8 cellular contexts compared by ENCODE assay signal in genomic region chr1:6245086-6245868, GRCh38. TPM values are rescaled to one million over a fixed set of nuclear protein-coding genes. Genes with fewer than 3 reads are reported as not detected.
DNase-seq lines count a peak whose midpoint lies in the region; ATAC-seq and TF ChIP-seq lines count a peak whose summit lies in the region.

No MANE protein-coding gene starts in this region.

- peaks cover 56% of the 10 kb centered on the region for H3K27me3 ChIP-seq in GM23338 (ENCODE audit: insufficient read depth)

- peak overlapping the region; percentile 83 for H3K4me3 ChIP-seq in GM23338

- TF ChIP-seq CTCF in Calu3 (IDR thresholded peaks at IDR 0.05; ENCODE audit: unreplicated experiment) (peak; percentile 81), GM23338 (conservative IDR thresholded peaks at IDR 0.05; ENCODE audit: low read depth in 2 of 2) (peak; percentile 61 to 79), VCaP (conservative IDR thresholded peaks at IDR 0.05) (peak; percentile 91), MCF 10A (IDR thresholded peaks at IDR 0.05; ENCODE audit: unreplicated experiment) (peak; percentile 91)

- intact Hi-C loops in Calu3 (cut with micrococcal nuclease; ENCODE audit: unreplicated experiment): loop anchor here (2.0 to 10.0 kb wide), 4 partner anchors 136 to 192 kb away; no protein-coding TSS in a partner anchor
- intact Hi-C loops in MCF 10A (cut with micrococcal nuclease): loop anchor here (1.0 kb wide), 2 partner anchors 137 to 192 kb away; no protein-coding TSS in a partner anchor

- peaks cover 6% of the 10 kb centered on the region; the same call in 1 of the 2 replicates for H4K20me1 ChIP-seq in GM23338 (replicated peaks; ENCODE audit: insufficient read depth)

- H3K27ac ChIP-seq in GM23338 (ENCODE audit: low read depth) (no peak overlapping the region), VCaP (peak overlapping the region; percentile 71)

- H3K9me3 Mint-ChIP-seq in Calu3 (ENCODE audit: low read depth, unreplicated experiment) (no peaks in the 10 kb centered on the region), GM23338 (no peaks in the 10 kb centered on the region), MCF 10A (ENCODE audit: unreplicated experiment) (no peaks in the 10 kb centered on the region)

- H2AFZ ChIP-seq in GM23338: no peak overlapping the region

- H3K9me2 ChIP-seq in GM23338 (ENCODE audit: insufficient read depth): no peaks in the 10 kb centered on the region

- peaks cover 20% of the 10 kb centered on the region for H3F3A ChIP-seq in GM23338 (replicated peaks; ENCODE audit: low read depth)

- peaks cover 33% of the 10 kb centered on the region for H3K4me1 ChIP-seq in GM23338 (ENCODE audit: insufficient read depth)

- no peak overlapping the region for H3K27ac Mint-ChIP-seq in Calu3 (ENCODE audit: unreplicated experiment)
- no peak overlapping the region for H3K27ac Mint-ChIP-seq in GM23338
- no peak overlapping the region for H3K27ac Mint-ChIP-seq in MCF 10A (ENCODE audit: low read depth, unreplicated experiment)

- H3K4me3 Mint-ChIP-seq in Calu3 (ENCODE audit: low read depth, unreplicated experiment) (no peak overlapping the region), GM23338 (peak overlapping the region; percentile 82), MCF 10A (ENCODE audit: unreplicated experiment) (peak overlapping the region; percentile 10)

- DNase-seq in Calu3 (peak; percentile 85), GM23338 (ENCODE audit: low spot score) (peak; percentile 94), NCI-H146 treated with DMSO at 0.1 percent for 48 hours (lab: John Stamatoyannopoulos, UW; ENCODE audit: unreplicated experiment) (peak; percentile 18), MCF 10A (ENCODE audit: unreplicated experiment) (peak; percentile 75), inferior parietal cortex (ENCODE audit: extremely low spot score) (peak; percentile 56), NCI-H2107 (lab: John Stamatoyannopoulos, UW) (no peak)
- peak; percentile 42 to 64 for DNase-seq in stimulated activated CD4-positive, alpha-beta T cell treated with anti-CD3 and anti-CD28 coated beads, Interleukin-1b, Interleukin-23, amount 100 ng/mL, for 1 hour (ENCODE audit: low read depth in 2 of 2)

- CTCF ChIA-PET in Calu3 (lab: Charles Lee): interaction anchor here (0.6 to 1.8 kb wide), 13 partner anchors 10 to 621 kb away, joined by 3 to 19 read pairs (median 4); partner anchors contain the start of genes ICMT and RNF207
- CTCF ChIA-PET in MCF 10A (lab: Yijun Ruan, JAX): interaction anchor here (0.6 to 6.6 kb wide), 33 partner anchors 10 to 423 kb away, joined by 3 to 88 read pairs (median 5); partner anchors contain the start of gene ICMT

- H3K36me3 ChIP-seq in GM23338 (ENCODE audit: insufficient read depth): no peaks in the 10 kb centered on the region

- H3K36me3 Mint-ChIP-seq in Calu3 (ENCODE audit: insufficient read depth, unreplicated experiment) (peaks cover 8% of the 10 kb centered on the region), GM23338 (ENCODE audit: low read depth) (no peaks in the 10 kb centered on the region), MCF 10A (ENCODE audit: insufficient read depth, unreplicated experiment) (no peaks in the 10 kb centered on the region)

- POLR2A ChIA-PET in MCF 10A (lab: Yijun Ruan, JAX): interaction anchor here (0.5 to 1.5 kb wide), 3 partner anchors 10 to 115 kb away, joined by 3 to 9 read pairs (median 4); partner anchors contain the start of gene ICMT

- BruUV-seq in Calu3 (replicated peaks; lab: Mats Ljungman, UMichigan): no TSS peak
- no TSS peak for BruUV-seq in MCF 10A (replicated peaks; lab: Mats Ljungman, UMichigan)

- H3K79me2 ChIP-seq in GM23338 (replicated peaks; ENCODE audit: insufficient read depth): no peaks in the 10 kb centered on the region

- H3K4me2 ChIP-seq in GM23338: peak overlapping the region; percentile 98

- ATAC-seq in GM23338: peak; percentile 11

- H3K4me1 Mint-ChIP-seq in Calu3 (ENCODE audit: low read depth, unreplicated experiment) (no peaks in the 10 kb centered on the region), GM23338 (peaks cover 32% of the 10 kb centered on the region), MCF 10A (ENCODE audit: insufficient read depth, unreplicated experiment) (peaks cover 5% of the 10 kb centered on the region)

- H3K27me3 Mint-ChIP-seq in Calu3 (ENCODE audit: unreplicated experiment) (peaks cover 61% of the 10 kb centered on the region), GM23338 (ENCODE audit: insufficient read depth, low read depth, poor library complexity) (peaks cover 43% of the 10 kb centered on the region), MCF 10A (ENCODE audit: insufficient read depth, unreplicated experiment) (peaks cover 30% of the 10 kb centered on the region)

TF ChIP-seq in GM23338, 12 proteins besides CTCF, POLR2A, EP300 and RAD21 (continues in another document):
- no peak for TF ChIP-seq ZNF462 (CRISPR knock-in tag; IDR thresholded peaks at IDR 0.05)

RNA-seq across cellular contexts. Expression of gene HES3, which starts 1.3 kb away (rescaled TPM):
- total RNA-seq in Calu3 (2022): not detected in 2 replicates
- total RNA-seq in GM23338 (2014; rRNA removed; shearing (Covaris generic)): 49.7 and 50.4 TPM in 2 replicates
- polyA plus RNA-seq in GM23338 (2016; fragmentation: Nextera tagmentation; extraction: Ambion mirVana): 7.1 and 7.7 TPM in 2 replicates
- not detected in 2 replicates for total RNA-seq in MCF 10A (2022)

RNA-seq across cellular contexts. Expression of gene ICMT, which starts 9.5 kb away (rescaled TPM):
- 54.5 and 56.2 TPM in 2 replicates for total RNA-seq in Calu3 (2022)
- 131 and 145 TPM in 2 replicates for total RNA-seq in GM23338 (2014; rRNA removed; shearing (Covaris generic))
- polyA plus RNA-seq in GM23338 (2016; fragmentation: Nextera tagmentation; extraction: Ambion mirVana): 25.6 and 27.8 TPM in 2 replicates
- 26.5 and 28.3 TPM in 2 replicates for total RNA-seq in MCF 10A (2022)

RNA-seq across cellular contexts. Expression of gene GPR153, which starts 15.6 kb away (rescaled TPM):
- 3.7 and 4.7 TPM in 2 replicates for total RNA-seq in Calu3 (2022)
- total RNA-seq in GM23338 (2014; rRNA removed; shearing (Covaris generic)): 8.8 and 9.0 TPM in 2 replicates
- polyA plus RNA-seq in GM23338 (2016; fragmentation: Nextera tagmentation; extraction: Ambion mirVana): 1.3 and 1.9 TPM in 2 replicates
- 4.6 and 5.0 TPM in 2 replicates for total RNA-seq in MCF 10A (2022)

RNA-seq across cellular contexts. Expression of gene RNF207, which starts 39.4 kb away (rescaled TPM):
- 146 and 160 TPM in 2 replicates for total RNA-seq in Calu3 (2022)
- total RNA-seq in GM23338 (2014; rRNA removed; shearing (Covaris generic)): 1.5 and 2.9 TPM in 2 replicates
- 1.3 and 1.7 TPM in 2 replicates for polyA plus RNA-seq in GM23338 (2016; fragmentation: Nextera tagmentation; extraction: Ambion mirVana)
- 6.2 and 12.4 TPM in 2 replicates for total RNA-seq in MCF 10A (2022)

RNA-seq across cellular contexts. Expression of gene RPL22, which starts 45.9 kb away (rescaled TPM):
- total RNA-seq in Calu3 (2022) (256 and 259 TPM in 2 replicates), MCF 10A (2022) (477 and 513 TPM in 2 replicates)
- 145 and 149 TPM in 2 replicates for total RNA-seq in GM23338 (2014; rRNA removed; shearing (Covaris generic))
- 818 and 851 TPM in 2 replicates for polyA plus RNA-seq in GM23338 (2016; fragmentation: Nextera tagmentation; extraction: Ambion mirVana)

Comparison
In these comparisons a context has a peak if more than half of its experiments do, and no peak if none do; other contexts are left out.
1. RNA of gene HES3, which starts 1.3 kb away (total RNA-seq): 49.7 to 50.4 TPM in GM23338; not detected in Calu3 and not detected in MCF 10A; every median in the first group is over 10 times any median in the second.
2. Peak in every context shown above with its lines, with median percentiles within 50 percentile points of each other: CTCF ChIP-seq.